8 cellular contexts compared by ENCODE assay signal in the genomic region with DNA sequence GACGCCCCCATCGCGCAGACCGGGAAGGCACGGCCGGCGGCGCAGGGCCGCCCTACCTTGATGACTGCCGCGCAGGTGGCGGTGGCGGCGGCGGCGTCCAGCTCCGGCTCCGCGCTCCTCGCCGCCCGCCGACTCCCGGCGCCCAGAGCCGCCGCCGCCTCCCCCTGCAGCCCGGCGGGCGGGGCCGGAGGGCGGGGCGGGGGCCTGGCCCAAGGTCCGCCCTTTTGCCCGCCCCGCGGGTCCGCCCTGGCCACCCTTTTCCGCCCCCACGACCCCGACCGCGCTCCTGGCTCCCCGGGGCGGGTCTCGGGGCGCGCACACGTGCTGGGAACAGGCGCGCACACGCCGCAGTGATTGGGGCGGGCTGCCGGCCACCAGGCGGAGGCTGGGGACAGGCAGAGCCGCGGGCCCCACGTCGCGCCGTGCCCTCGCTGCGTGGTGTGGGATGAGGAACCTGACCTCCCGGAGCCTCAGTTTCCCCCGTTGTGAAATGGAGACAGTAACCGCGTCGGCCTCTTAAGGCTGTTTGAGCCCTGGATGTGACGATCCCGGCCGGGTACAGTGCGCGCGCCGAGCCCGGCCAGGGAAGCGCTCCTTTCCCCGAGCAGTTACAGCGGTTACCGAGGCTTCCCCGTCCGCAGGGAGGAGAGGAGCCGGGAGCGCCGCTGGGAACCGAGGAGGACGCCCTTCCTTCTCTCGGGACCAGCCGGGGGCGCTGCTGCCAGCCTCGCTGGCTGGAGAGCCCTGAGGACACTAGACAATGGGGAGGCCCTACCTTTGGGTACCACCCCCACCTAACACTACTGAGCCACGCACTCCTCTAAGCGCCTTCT. TPM values are rescaled to one million over a fixed set of nuclear protein-coding genes. Genes with fewer than 3 reads are reported as not detected.
DNase-seq lines count a peak whose midpoint lies in the region; ATAC-seq and TF ChIP-seq lines count a peak whose summit lies in the region.

A gene with protein sequence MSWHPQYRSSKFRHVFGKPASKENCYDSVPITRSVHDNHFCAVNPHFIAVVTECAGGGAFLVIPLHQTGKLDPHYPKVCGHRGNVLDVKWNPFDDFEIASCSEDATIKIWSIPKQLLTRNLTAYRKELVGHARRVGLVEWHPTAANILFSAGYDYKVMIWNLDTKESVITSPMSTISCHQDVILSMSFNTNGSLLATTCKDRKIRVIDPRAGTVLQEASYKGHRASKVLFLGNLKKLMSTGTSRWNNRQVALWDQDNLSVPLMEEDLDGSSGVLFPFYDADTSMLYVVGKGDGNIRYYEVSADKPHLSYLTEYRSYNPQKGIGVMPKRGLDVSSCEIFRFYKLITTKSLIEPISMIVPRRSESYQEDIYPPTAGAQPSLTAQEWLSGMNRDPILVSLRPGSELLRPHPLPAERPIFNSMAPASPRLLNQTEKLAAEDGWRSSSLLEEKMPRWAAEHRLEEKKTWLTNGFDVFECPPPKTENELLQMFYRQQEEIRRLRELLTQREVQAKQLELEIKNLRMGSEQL (minus strand): TSS at position 135 of the 833 bp plus-strand sequence. CDS start 34,977 bp downstream, outside the sequence.

- peak; percentile 57 for TF ChIP-seq CTCF in LNCAP (IDR thresholded peaks at IDR 0.05)
- peak; percentile 57 for TF ChIP-seq CTCF in osteocyte (IDR thresholded peaks at IDR 0.05)

- H3K36me3 Mint-ChIP-seq in activated naive CD8-positive, alpha-beta T cell, result no peaks in the 10 kb centered on the region
- no peaks in the 10 kb centered on the region for H3K36me3 Mint-ChIP-seq in osteocyte (ENCODE audit: unreplicated experiment)

- H3K27ac ChIP-seq in thymus (ENCODE audit: low read depth), result peak within 1 kb of the TSS; percentile 71

- in situ Hi-C loops in Caki2 (cut with HindIII; ENCODE audit: low pct_unique_long_range_greater_than_20kb, low sequenced_read_pairs), result no loop called here

- H3K9me3 Mint-ChIP-seq in activated naive CD8-positive, alpha-beta T cell (ENCODE audit: low read depth), result no peaks in the 10 kb centered on the region
- no peaks in the 10 kb centered on the region for H3K9me3 Mint-ChIP-seq in osteocyte (ENCODE audit: unreplicated experiment)

- H3K27me3 ChIP-seq in thymus (ENCODE audit: control insufficient read depth, insufficient read depth), result no peaks in the 10 kb centered on the region

- H3K4me1 Mint-ChIP-seq in activated naive CD8-positive, alpha-beta T cell (ENCODE audit: low read depth), result peaks cover 35% of the 10 kb centered on the region
- H3K4me1 Mint-ChIP-seq in osteocyte (ENCODE audit: unreplicated experiment), result peaks cover 5% of the 10 kb centered on the region

- peak within 1 kb of the TSS; percentile 80 for H3K4me3 ChIP-seq in thymus (ENCODE audit: low read length)

- peaks cover 13% of the 10 kb centered on the region for H3K4me1 ChIP-seq in thymus (ENCODE audit: control insufficient read depth, insufficient read depth, low read length)

- DNase-seq in Caki2 (ENCODE audit: low read depth) (peak; percentile 84), SK-N-DZ (ENCODE audit: low spot score) (peak; percentile 84), head of caudate nucleus (peak; percentile 7 to 82 (median 60)), osteocyte (ENCODE audit: extremely low spot score, unreplicated experiment) (no peak)

- peak; percentile 52 for ATAC-seq in GM21528 (IDR thresholded peaks at IDR 0.05; ENCODE audit: low FRiP score, unreplicated experiment)

- H3K4me3 Mint-ChIP-seq in activated naive CD8-positive, alpha-beta T cell, result peak within 1 kb of the TSS; percentile 88
- H3K4me3 Mint-ChIP-seq in osteocyte (ENCODE audit: unreplicated experiment), result peak within 1 kb of the TSS; percentile 84

- H3K36me3 ChIP-seq in thymus (ENCODE audit: control insufficient read depth, insufficient read depth), result peaks cover 4% of the 10 kb centered on the region

- no peaks in the 10 kb centered on the region for H3K9me3 ChIP-seq in thymus (ENCODE audit: control insufficient read depth)

- under 1% methylated on average over 95 of the region's 95 CpGs for WGBS in thymus

- peak within 1 kb of the TSS; percentile 66 for H3K27ac Mint-ChIP-seq in activated naive CD8-positive, alpha-beta T cell
- H3K27ac Mint-ChIP-seq in osteocyte (ENCODE audit: unreplicated experiment), result peak within 1 kb of the TSS; percentile 46

- intact Hi-C loops in head of caudate nucleus (cut with DNase I), result no loop called here

- no peaks in the 10 kb centered on the region for H3K27me3 Mint-ChIP-seq in activated naive CD8-positive, alpha-beta T cell
- H3K27me3 Mint-ChIP-seq in osteocyte (ENCODE audit: unreplicated experiment), result no peaks in the 10 kb centered on the region

RNA-seq across cellular contexts. Expression of the gene that starts here (rescaled TPM):
- total RNA-seq in Caki2 (2014; rRNA removed; shearing (Covaris generic); ENCODE audit: low replicate concordance), result 2.0 and 2.3 TPM in 2 replicates
- 12.8 and 13.7 TPM in 2 replicates for polyA plus RNA-seq in SK-N-DZ (2014; cell fraction: cytosol; rRNA removed)
- polyA plus RNA-seq in SK-N-DZ (2014; cell fraction: nucleus; rRNA removed), result 4.2 and 4.8 TPM in 2 replicates
- 1.6 and 1.8 TPM in 2 replicates for total RNA-seq in osteocyte
- polyA plus RNA-seq in thymus, result 7.5 TPM
